8 cellular contexts compared by ENCODE assay signal in the genomic region with DNA sequence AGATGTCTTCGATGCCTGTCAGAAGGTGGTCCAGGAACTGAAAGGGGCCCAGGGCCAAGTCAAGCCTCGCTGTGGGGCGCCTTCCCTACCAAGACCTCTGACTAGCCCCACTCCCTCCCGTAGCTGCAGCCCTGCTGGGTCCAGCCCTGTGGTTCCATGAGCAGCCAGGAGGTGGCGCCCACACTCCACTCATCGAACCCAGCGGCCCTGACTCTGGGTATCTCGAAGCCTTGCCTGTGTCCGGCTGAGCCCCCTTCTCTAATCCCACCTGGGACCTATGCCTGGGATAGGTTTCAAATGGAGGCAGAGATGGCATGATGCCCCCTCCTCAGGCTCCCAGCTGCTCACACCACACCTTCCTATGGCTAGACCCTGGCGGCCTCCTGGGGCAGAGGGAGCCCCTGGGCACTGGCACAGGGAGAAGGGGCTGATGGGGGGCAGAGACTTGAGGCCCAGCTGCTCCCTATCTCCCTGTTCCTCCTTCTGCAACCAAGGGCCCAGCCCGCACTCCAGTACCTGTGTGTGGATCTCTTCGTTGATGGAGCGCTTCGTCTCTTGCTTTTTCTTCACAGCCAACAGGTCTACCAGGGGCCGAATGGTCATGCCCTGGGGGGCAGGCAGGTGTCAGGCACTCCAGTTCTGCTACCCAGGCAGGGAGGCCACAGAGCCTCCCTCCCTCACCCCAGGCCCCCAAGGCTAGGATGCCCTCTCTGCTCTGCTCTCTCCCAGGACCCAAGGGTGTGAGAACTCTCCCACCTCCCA. TPM values are rescaled to one million over a fixed set of nuclear protein-coding genes. Genes with fewer than 3 reads are reported as not detected.
DNase-seq lines count a peak whose midpoint lies in the region; ATAC-seq and TF ChIP-seq lines count a peak whose summit lies in the region.

No MANE protein-coding gene starts in this region.

- peaks cover 29% of the 10 kb centered on the region for H3K4me1 ChIP-seq in NT2/D1 (ENCODE audit: insufficient read depth, insufficient read length)
- peaks cover 27 to 33% (median 30%) of the 10 kb centered on the region in 4 donors for H3K4me1 ChIP-seq in esophagus muscularis mucosa

- POLR2A ChIA-PET in BJ (lab: Charles Lee), result no interaction called here

- peak overlapping the region; percentile 29 for H3K9ac ChIP-seq in NT2/D1 (ENCODE audit: insufficient read length, low read depth)

- H3K4me3 ChIP-seq in BJ (ENCODE audit: low read depth, low read length), result no peak overlapping the region
- no peak overlapping the region for H3K4me3 ChIP-seq in NT2/D1 (ENCODE audit: insufficient read length, low read depth)
- H3K4me3 ChIP-seq in esophagus muscularis mucosa, result no peak overlapping the region

- CTCF ChIA-PET in BJ (lab: Yijun Ruan, JAX), result interaction anchor here (0.5 to 16.3 kb wide), 39 partner anchors 9 to 295 kb away, joined by 3 to 551 read pairs (median 4); partner anchors contain the start of genes SLC9A1 and WDTC1

- H3K36me3 ChIP-seq in BJ (ENCODE audit: control insufficient read depth, insufficient read depth, low read length), result peaks cover 10% of the 10 kb centered on the region
- H3K36me3 ChIP-seq in NT2/D1 (ENCODE audit: insufficient read depth, insufficient read length, low read length), result peaks cover 65% of the 10 kb centered on the region
- H3K36me3 ChIP-seq in esophagus muscularis mucosa, result peaks cover 0 to 54% (median 25%) of the 10 kb centered on the region in 4 donors

- no peak overlapping the region for H3K27ac Mint-ChIP-seq in nephron progenitor cell
- no peak overlapping the region for H3K27ac Mint-ChIP-seq in stimulated activated naive CD8-positive, alpha-beta T cell treated with anti-CD3 and anti-CD28 coated beads, Interleukin-15, amount 100 ng/mL, for 72 hours

- H3K27me3 ChIP-seq in BJ (ENCODE audit: control insufficient read depth, insufficient read depth, low read length) (no peaks in the 10 kb centered on the region), NT2/D1 (ENCODE audit: insufficient read depth, insufficient read length) (no peaks in the 10 kb centered on the region), esophagus muscularis mucosa (no peaks in the 10 kb centered on the region)

- peaks cover 3% of the 10 kb centered on the region for H3K27me3 Mint-ChIP-seq in nephron progenitor cell (ENCODE audit: low read depth, poor library complexity)
- no peaks in the 10 kb centered on the region for H3K27me3 Mint-ChIP-seq in stimulated activated naive CD8-positive, alpha-beta T cell treated with anti-CD3 and anti-CD28 coated beads, Interleukin-15, amount 100 ng/mL, for 72 hours

- TF ChIP-seq POLR2A in esophagus muscularis mucosa (IDR thresholded peaks at IDR 0.05; ENCODE audit: low read depth), result no peak

- intact Hi-C loops in esophagus muscularis mucosa (cut with DNase I), result loop anchor here (5.0 kb wide), 2 partner anchors 49 to 94 kb away; no protein-coding TSS in a partner anchor

- DNase-seq in BJ (ENCODE audit: low read depth) (no peak), NT2/D1 (ENCODE audit: low read depth, low spot score) (peak; percentile 72), activated T-cell treated with anti-CD3 and anti-CD28 coated beads for 24 hours (ENCODE audit: low read depth) (peak; percentile 72), esophagus muscularis mucosa (ENCODE audit: extremely low spot score) (peak; percentile 96), nephron progenitor cell (peak; percentile 95)
- DNase-seq in stimulated activated naive CD8-positive, alpha-beta T cell treated with anti-CD3 and anti-CD28 coated beads, Interleukin-15, amount 100 ng/mL, for 72 hours, result peak; percentile 79 to 84

- no peaks in the 10 kb centered on the region for H3K9me3 Mint-ChIP-seq in nephron progenitor cell
- H3K9me3 Mint-ChIP-seq in stimulated activated naive CD8-positive, alpha-beta T cell treated with anti-CD3 and anti-CD28 coated beads, Interleukin-15, amount 100 ng/mL, for 72 hours, result no peaks in the 10 kb centered on the region

- no peak for TF ChIP-seq EP300 in esophagus muscularis mucosa (IDR thresholded peaks at IDR 0.05)

- H3K36me3 Mint-ChIP-seq in nephron progenitor cell (ENCODE audit: low read depth), result peaks cover 5% of the 10 kb centered on the region

- TF ChIP-seq CTCF in BJ (IDR thresholded peaks at IDR 0.05; ENCODE audit: insufficient read depth, low read depth, low read length), result peak; percentile 94
- peak in 2 of 3 experiments; percentile 94 to 96 for TF ChIP-seq CTCF in esophagus muscularis mucosa (IDR thresholded peaks at IDR 0.05)
- peak; percentile 97 for TF ChIP-seq CTCF in nephron progenitor cell (IDR thresholded peaks at IDR 0.05)

- no peak overlapping the region for H3K27ac ChIP-seq in esophagus muscularis mucosa (replicated peaks in 1 of 4)

- H3K4me1 Mint-ChIP-seq in nephron progenitor cell, result peaks cover 41% of the 10 kb centered on the region
- H3K4me1 Mint-ChIP-seq in stimulated activated naive CD8-positive, alpha-beta T cell treated with anti-CD3 and anti-CD28 coated beads, Interleukin-15, amount 100 ng/mL, for 72 hours, result peaks cover 58% of the 10 kb centered on the region

- H3K4me3 Mint-ChIP-seq in nephron progenitor cell, result no peak overlapping the region
- no peak overlapping the region for H3K4me3 Mint-ChIP-seq in stimulated activated naive CD8-positive, alpha-beta T cell treated with anti-CD3 and anti-CD28 coated beads, Interleukin-15, amount 100 ng/mL, for 72 hours

- 29% methylated on average over 10 of the region's 15 CpGs for WGBS in esophagus muscularis mucosa

- ATAC-seq in GM21619 (IDR thresholded peaks at IDR 0.05; ENCODE audit: unreplicated experiment) (peak; percentile 34), GM19467 (IDR thresholded peaks at IDR 0.05; ENCODE audit: unreplicated experiment) (no peak)
- peak; percentile 75 for ATAC-seq in stimulated activated naive CD8-positive, alpha-beta T cell treated with anti-CD3 and anti-CD28 coated beads, Interleukin-15, amount 100 ng/mL, for 72 hours

- H3K9me3 ChIP-seq in NT2/D1 (ENCODE audit: insufficient read depth, low read length) (no peaks in the 10 kb centered on the region), esophagus muscularis mucosa (no peaks in the 10 kb centered on the region)

RNA-seq across cellular contexts. Expression of gene SLC9A1, which starts 52.0 kb away (rescaled TPM):
- polyA plus RNA-seq in BJ (2011; rRNA removed), result 12.3 and 18.9 TPM in 2 replicates
- 13.4 and 21.6 TPM in 2 replicates for polyA minus RNA-seq in BJ (2011; rRNA and poly(A)+ RNA removed)
- total RNA-seq in esophagus muscularis mucosa, result 10 to 100 TPM in 3 of 4 donors, 1 to 10 TPM in 1; 8.3 to 29.2 (median 11.4) TPM
